ENCODE assay signal across 11 cellular contexts in the genomic region with DNA sequence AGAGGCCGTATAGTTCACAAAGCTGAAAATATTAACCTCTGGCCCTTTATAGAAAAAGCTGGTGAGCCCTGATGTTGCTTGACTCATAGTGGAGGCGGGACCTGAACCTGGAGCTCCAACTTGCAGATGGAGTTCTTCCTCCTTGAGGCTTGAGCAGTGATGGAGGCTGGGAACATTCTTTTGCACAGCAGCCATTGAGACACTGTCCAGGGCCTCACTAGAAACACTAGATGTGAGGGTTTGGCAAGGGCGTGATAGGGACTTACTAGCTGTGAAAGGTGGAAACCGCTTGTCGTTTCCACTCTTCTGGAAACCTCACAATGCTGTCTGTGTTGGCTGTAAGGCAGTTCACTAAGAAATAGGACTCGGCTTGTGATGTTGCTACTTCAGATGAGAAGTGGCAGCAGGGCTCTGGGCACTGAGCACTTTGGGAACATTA. TPM values are rescaled to one million over a fixed set of nuclear protein-coding genes. Genes with fewer than 3 reads are reported as not detected.
A peak's percentile ranks its signal among the peaks of the same experiment; 100 is the strongest.
DNase-seq lines count a peak whose midpoint lies in the region; ATAC-seq and TF ChIP-seq lines count a peak whose summit lies in the region.
"Had no signal": no experiment of that assay in that cellular context is flagged by ENCODE, and none has a peak within 500 bp of the region (broad histone marks: within the 10 kb centered on the region; RNA-seq: fewer than 3 reads in every experiment).

No MANE protein-coding gene starts in this region.

- no peaks in the 10 kb centered on the region for H3K9me2 ChIP-seq in hepatocyte (replicated peaks; ENCODE audit: insufficient read depth)
- H3K9me2 ChIP-seq in PC-9 (ENCODE audit: insufficient read depth), result no peaks in the 10 kb centered on the region

- H2AFZ ChIP-seq in OCI-LY3 (ENCODE audit: low read depth, low read length), result no peak overlapping the region
- H2AFZ ChIP-seq in hepatocyte, result no peak overlapping the region
- H2AFZ ChIP-seq in PC-9, result no peak overlapping the region

- H3K9me3 ChIP-seq in OCI-LY3 (ENCODE audit: insufficient read depth, low read length) (no peaks in the 10 kb centered on the region), hepatocyte (ENCODE audit: low read depth) (no peaks in the 10 kb centered on the region), subcutaneous abdominal adipose tissue (ENCODE audit: control insufficient read depth in 5 of 5, low read length in 5 of 5) (no peaks in the 10 kb centered on the region), PC-9 (ENCODE audit: insufficient read depth, low read depth) (no peaks in the 10 kb centered on the region)

- H3K27me3 ChIP-seq in OCI-LY3 (ENCODE audit: low read depth, low read length), result no peaks in the 10 kb centered on the region
- no peaks in the 10 kb centered on the region for H3K27me3 ChIP-seq in hepatocyte
- H3K27me3 ChIP-seq in subcutaneous abdominal adipose tissue (ENCODE audit: control insufficient read depth in 5 of 5, insufficient read depth in 4 of 5, low read length in 5 of 5), result no peaks in the 10 kb centered on the region
- no peaks in the 10 kb centered on the region for H3K27me3 ChIP-seq in PC-9 (ENCODE audit: insufficient read depth, low read depth)

- TF ChIP-seq CTCF in OCI-LY3 (IDR thresholded peaks at IDR 0.05; ENCODE audit: low read depth, low read length) (no peak), hepatocyte (IDR thresholded peaks at IDR 0.05; ENCODE audit: poor library complexity) (no peak), PC-9 (conservative IDR thresholded peaks at IDR 0.05) (no peak)

- CTCF ChIA-PET in PC-9 (lab: Charles Lee), result interaction anchor here (0.6 to 0.7 kb wide), 2 partner anchors 132 to 1936 kb away, joined by 4 to 12 read pairs; no protein-coding TSS in a partner anchor

- peaks cover under 1% of the 10 kb centered on the region; the same call in 1 of the 2 replicates for H3F3A ChIP-seq in PC-9 (ENCODE audit: insufficient read depth, low read depth)

- peak; percentile 20 for ATAC-seq in GM18511 (IDR thresholded peaks at IDR 0.05; ENCODE audit: unreplicated experiment)

- no peak overlapping the region for H3K4me3 ChIP-seq in OCI-LY3 (ENCODE audit: low read length)
- no peak overlapping the region for H3K4me3 ChIP-seq in hepatocyte
- H3K4me3 ChIP-seq in subcutaneous abdominal adipose tissue (ENCODE audit: low read depth in 1 of 5, low read length in 5 of 5), result no peak overlapping the region
- no peak overlapping the region for H3K4me3 ChIP-seq in PC-9

- H3K36me3 ChIP-seq in OCI-LY3 (replicated peaks; ENCODE audit: low read depth, low read length), result no peaks in the 10 kb centered on the region
- no peaks in the 10 kb centered on the region for H3K36me3 ChIP-seq in hepatocyte (replicated peaks; ENCODE audit: insufficient read depth, low read depth)
- peaks cover 0 to 41% (median 32%) of the 10 kb centered on the region in 5 donors for H3K36me3 ChIP-seq in subcutaneous abdominal adipose tissue (ENCODE audit: control insufficient read depth in 5 of 5, insufficient read depth in 5 of 5, low read length in 5 of 5)
- H3K36me3 ChIP-seq in PC-9 (ENCODE audit: low read depth), result no peaks in the 10 kb centered on the region

- POLR2A ChIA-PET in PC-9 (lab: Charles Lee; ENCODE audit: unreplicated experiment), result interaction anchor here (0.6 to 0.7 kb wide), 2 partner anchors 112 to 169 kb away, joined by 4 to 7 read pairs; no protein-coding TSS in a partner anchor

- H3K4me2 ChIP-seq in OCI-LY3 (ENCODE audit: low read length) (peak overlapping the region; percentile 25), hepatocyte (peak overlapping the region; percentile 47), PC-9 (no peak overlapping the region)

- intact Hi-C loops in PC-9 (cut with micrococcal nuclease; ENCODE audit: unreplicated experiment), result no loop called here

- peaks cover 9% of the 10 kb centered on the region for H3K4me1 ChIP-seq in OCI-LY3 (ENCODE audit: low read length)
- H3K4me1 ChIP-seq in hepatocyte (ENCODE audit: insufficient read depth), result peaks cover 45% of the 10 kb centered on the region
- peaks cover 7 to 77% (median 76%) of the 10 kb centered on the region in 5 donors for H3K4me1 ChIP-seq in subcutaneous abdominal adipose tissue (ENCODE audit: control insufficient read depth in 5 of 5, insufficient read depth in 5 of 5, low read length in 5 of 5)
- H3K4me1 ChIP-seq in PC-9 (replicated peaks; ENCODE audit: insufficient read depth), result peaks cover 13% of the 10 kb centered on the region

- H3K9ac ChIP-seq in OCI-LY3 (ENCODE audit: low read length), result no peak overlapping the region
- H3K9ac ChIP-seq in subcutaneous abdominal adipose tissue (ENCODE audit: low read length in 5 of 5), result no peak overlapping the region

- H3K27ac ChIP-seq in OCI-LY3 (ENCODE audit: low read length) (no peak overlapping the region), hepatocyte (peak overlapping the region; percentile 70), subcutaneous abdominal adipose tissue (ENCODE audit: low read depth, low read length) (peak overlapping the region; percentile 21), PC-9 (no peak overlapping the region)
- H3K27ac ChIP-seq: VCaP had no signal

- no peaks in the 10 kb centered on the region for H3K79me2 ChIP-seq in OCI-LY3 (ENCODE audit: low read length)
- H3K79me2 ChIP-seq in hepatocyte, result peaks cover 92% of the 10 kb centered on the region
- no peaks in the 10 kb centered on the region for H3K79me2 ChIP-seq in PC-9 (ENCODE audit: low read depth)

- DNase-seq in hepatocyte (ENCODE audit: low spot score), result peak; percentile 49
- no peak for DNase-seq in NAMALWA (ENCODE audit: low spot score)
- no peak for DNase-seq in NCI-H526 (lab: John Stamatoyannopoulos, UW)
- DNase-seq in PC-9, result no peak
- no peak for DNase-seq in UCSD-AML1 (lab: John Stamatoyannopoulos, UW; ENCODE audit: unreplicated experiment)
- DNase-seq: activated naive CD4-positive, alpha-beta T cell; kidney had no signal

- no TSS peak for BruUV-seq in PC-9 (replicated peaks; lab: Mats Ljungman, UMichigan)

- H4K20me1 ChIP-seq in OCI-LY3 (ENCODE audit: insufficient read depth, low read length) (no peaks in the 10 kb centered on the region), hepatocyte (ENCODE audit: insufficient read depth, poor library complexity, severe bottlenecking) (peaks cover 6% of the 10 kb centered on the region), PC-9 (ENCODE audit: insufficient read depth) (no peaks in the 10 kb centered on the region)

- WGBS in hepatocyte (ENCODE audit: low lambda C conversion rate, missing lambda C conversion rate), result 54% methylated on average over 6 of the region's 6 CpGs

RNA-seq across cellular contexts. Expression of gene SMAD6, which starts 12.5 kb away (rescaled TPM):
- total RNA-seq in hepatocyte (26.4 and 35.4 TPM in 2 replicates), PC-9 (2021) (7.1 and 10.6 TPM in 2 replicates)
- polyA plus RNA-seq in hepatocyte, result 24.2 and 26.6 TPM in 2 replicates

Comparison
In these comparisons a context has a peak if more than half of its experiments do, and no peak if none do; other contexts are left out.
1. H3K27ac ChIP-seq: peak in hepatocyte (single experiment) and subcutaneous abdominal adipose tissue (single experiment); none in OCI-LY3 (single experiment) and PC-9 (single experiment).